Comparison of ENCODE assay signal across 38 cellular contexts in genomic region chr10:66148312-66148711, GRCh38.
"Had no signal": no experiment of that assay in that cellular context is flagged by ENCODE, and none has a peak within 500 bp of the region (broad histone marks: within the 10 kb centered on the region; RNA-seq: fewer than 3 reads in every experiment).

No MANE protein-coding gene starts in this region.

- H3K9me3 Mint-ChIP-seq: activated CD4-positive, alpha-beta memory T cell treated with anti-CD3 and anti-CD28 coated beads, Interleukin-2, amount 10 ng/mL, durations not matched to agents 7 days and 5 days; activated CD4-positive, alpha-beta T cell treated with anti-CD3 and anti-CD28 coated beads, Interleukin-2, amount 10 ng/mL, durations not matched to agents 7 days and 5 days; activated naive CD4-positive, alpha-beta T cell treated with anti-CD3 and anti-CD28 coated beads, Interleukin-2, amount 10 ng/mL, durations not matched to agents 7 days and 5 days; activated naive CD4-positive, alpha-beta T cell treated with anti-CD3 and anti-CD28 coated beads, Interleukin-2, amount 50 U/mL, for 24 hours; activated naive CD8-positive, alpha-beta T cell treated with anti-CD3 and anti-CD28 coated beads, Interleukin-2, amount 10 ng/mL, durations not matched to agents 7 days and 5 days; activated naive CD8-positive, alpha-beta T cell treated with anti-CD3 and anti-CD28 coated beads, Interleukin-2, amount 50 U/mL, for 24 hours; activated T-cell treated with anti-CD3 and anti-CD28 coated beads, Interleukin-2, amount 50 U/mL, for 24 hours; activated T-helper 2 cell treated with anti-CD3 and anti-CD28 coated beads, Interferon-gamma antibody, Interleukin-2, Interleukin-4, amounts not matched to agents 10 μg/mL and 5 μg/mL and 100 μg/mL, durations not matched to agents 14 hours and 24 hours and 36 hours; central memory CD8-positive, alpha-beta T cell; T-helper 1 cell treated with Interleukin-12 subunit alpha and Interleukin-12 subunit beta and Interleukin-4 antibody, amounts not matched to agents 30 μg/mL and 1 μg/mL, for 36 hours; T-helper 2 cell treated with Interferon-gamma antibody and Interleukin-4, amounts not matched to agents 5 μg/mL and 100 μg/mL, for 36 hours had no signal

- H3K27ac Mint-ChIP-seq: activated CD4-positive, alpha-beta memory T cell treated with anti-CD3 and anti-CD28 coated beads, Interleukin-2, amount 10 ng/mL, durations not matched to agents 7 days and 5 days; activated CD4-positive, alpha-beta T cell treated with anti-CD3 and anti-CD28 coated beads for 36 hours; activated CD4-positive, alpha-beta T cell treated with anti-CD3 and anti-CD28 coated beads, Interleukin-2, amount 10 ng/mL, durations not matched to agents 7 days and 5 days; activated CD8-positive, alpha-beta memory T cell treated with anti-CD3 and anti-CD28 coated beads, Interleukin-2, amount 10 ng/mL, durations not matched to agents 7 days and 5 days; activated CD8-positive, alpha-beta T cell treated with anti-CD3 and anti-CD28 coated beads, Interleukin-2, amount 10 ng/mL, durations not matched to agents 7 days and 5 days; activated naive CD4-positive, alpha-beta T cell treated with anti-CD3 and anti-CD28 coated beads, Interleukin-2, amount 10 ng/mL, durations not matched to agents 7 days and 5 days; activated naive CD4-positive, alpha-beta T cell treated with anti-CD3 and anti-CD28 coated beads, Interleukin-2, amount 50 U/mL, for 24 hours; activated naive CD8-positive, alpha-beta T cell; activated naive CD8-positive, alpha-beta T cell treated with anti-CD3 and anti-CD28 coated beads, Interleukin-2, amount 10 ng/mL, durations not matched to agents 7 days and 5 days; activated naive CD8-positive, alpha-beta T cell treated with anti-CD3 and anti-CD28 coated beads, Interleukin-2, amount 50 U/mL, for 24 hours; activated T-cell treated with anti-CD3 and anti-CD28 coated beads, Interleukin-2, amount 50 U/mL, for 24 hours; activated T-helper 2 cell treated with anti-CD3 and anti-CD28 coated beads, Interferon-gamma antibody, Interleukin-2, Interleukin-4, amounts not matched to agents 10 μg/mL and 5 μg/mL and 100 μg/mL, durations not matched to agents 14 hours and 24 hours and 36 hours; brain; T-helper 1 cell treated with Interleukin-12 subunit alpha and Interleukin-12 subunit beta and Interleukin-4 antibody, amounts not matched to agents 30 μg/mL and 1 μg/mL, for 36 hours; T-helper 2 cell treated with Interferon-gamma antibody and Interleukin-4, amounts not matched to agents 5 μg/mL and 100 μg/mL, for 36 hours; WTC11 had no signal

- H3K27me3 Mint-ChIP-seq: activated CD4-positive, alpha-beta memory T cell treated with anti-CD3 and anti-CD28 coated beads, Interleukin-2, amount 10 ng/mL, durations not matched to agents 7 days and 5 days; activated CD4-positive, alpha-beta T cell treated with anti-CD3 and anti-CD28 coated beads for 36 hours; activated CD4-positive, alpha-beta T cell treated with anti-CD3 and anti-CD28 coated beads, Interleukin-2, amount 10 ng/mL, durations not matched to agents 7 days and 5 days; activated CD8-positive, alpha-beta memory T cell treated with anti-CD3 and anti-CD28 coated beads, Interleukin-2, amount 10 ng/mL, durations not matched to agents 7 days and 5 days; activated naive CD4-positive, alpha-beta T cell treated with anti-CD3 and anti-CD28 coated beads, Interleukin-2, amount 10 ng/mL, durations not matched to agents 7 days and 5 days; activated naive CD4-positive, alpha-beta T cell treated with anti-CD3 and anti-CD28 coated beads, Interleukin-2, amount 50 U/mL, for 24 hours; activated naive CD8-positive, alpha-beta T cell; activated naive CD8-positive, alpha-beta T cell treated with anti-CD3 and anti-CD28 coated beads, Interleukin-2, amount 10 ng/mL, durations not matched to agents 7 days and 5 days; activated naive CD8-positive, alpha-beta T cell treated with anti-CD3 and anti-CD28 coated beads, Interleukin-2, amount 50 U/mL, for 24 hours; activated T-cell treated with anti-CD3 and anti-CD28 coated beads, Interleukin-2, amount 50 U/mL, for 24 hours; brain; central memory CD8-positive, alpha-beta T cell had no signal

- H3K27me3 ChIP-seq: ascending aorta, cardiac muscle cell had no signal

- ATAC-seq: activated CD4-positive, alpha-beta T cell treated with anti-CD3 and anti-CD28 coated beads for 36 hours; activated CD4-positive, CD25-positive, alpha-beta regulatory T cell treated with anti-CD3 and anti-CD28 coated beads, Interleukin-2, amount 50 U/mL, for 24 hours; activated CD8-positive, alpha-beta memory T cell treated with anti-CD3 and anti-CD28 coated beads, Interleukin-2, amount 10 ng/mL, durations not matched to agents 7 days and 5 days; activated CD8-positive, alpha-beta T cell treated with anti-CD3 and anti-CD28 coated beads, Interleukin-2, amount 10 ng/mL, durations not matched to agents 7 days and 5 days; activated naive CD8-positive, alpha-beta T cell treated with anti-CD3 and anti-CD28 coated beads, Interleukin-2, amount 50 U/mL, for 24 hours; WTC11 had no signal

- H3K4me1 ChIP-seq: ascending aorta had no signal

- H3K27ac ChIP-seq: ascending aorta, cardiac muscle cell, VCaP had no signal

- H3K9me3 ChIP-seq: ascending aorta had no signal

- H3K4me3 Mint-ChIP-seq: activated CD4-positive, alpha-beta memory T cell treated with anti-CD3 and anti-CD28 coated beads, Interleukin-2, amount 10 ng/mL, durations not matched to agents 7 days and 5 days; activated CD4-positive, alpha-beta T cell treated with anti-CD3 and anti-CD28 coated beads for 36 hours; activated CD4-positive, alpha-beta T cell treated with anti-CD3 and anti-CD28 coated beads, Interleukin-2, amount 10 ng/mL, durations not matched to agents 7 days and 5 days; activated CD8-positive, alpha-beta memory T cell treated with anti-CD3 and anti-CD28 coated beads, Interleukin-2, amount 10 ng/mL, durations not matched to agents 7 days and 5 days; activated CD8-positive, alpha-beta T cell treated with anti-CD3 and anti-CD28 coated beads, Interleukin-2, amount 10 ng/mL, durations not matched to agents 7 days and 5 days; activated naive CD4-positive, alpha-beta T cell treated with anti-CD3 and anti-CD28 coated beads, Interleukin-2, amount 10 ng/mL, durations not matched to agents 7 days and 5 days; activated naive CD4-positive, alpha-beta T cell treated with anti-CD3 and anti-CD28 coated beads, Interleukin-2, amount 50 U/mL, for 24 hours; activated naive CD8-positive, alpha-beta T cell; activated naive CD8-positive, alpha-beta T cell treated with anti-CD3 and anti-CD28 coated beads, Interleukin-2, amount 10 ng/mL, durations not matched to agents 7 days and 5 days; activated naive CD8-positive, alpha-beta T cell treated with anti-CD3 and anti-CD28 coated beads, Interleukin-2, amount 50 U/mL, for 24 hours; activated T-cell treated with anti-CD3 and anti-CD28 coated beads, Interleukin-2, amount 50 U/mL, for 24 hours; brain; central memory CD8-positive, alpha-beta T cell; T-helper 1 cell treated with Interleukin-12 subunit alpha and Interleukin-12 subunit beta and Interleukin-4 antibody, amounts not matched to agents 30 μg/mL and 1 μg/mL, for 36 hours; T-helper 2 cell treated with Interferon-gamma antibody and Interleukin-4, amounts not matched to agents 5 μg/mL and 100 μg/mL, for 36 hours; WTC11 had no signal

- H3K36me3 Mint-ChIP-seq: activated CD8-positive, alpha-beta memory T cell treated with anti-CD3 and anti-CD28 coated beads, Interleukin-2, amount 10 ng/mL, durations not matched to agents 7 days and 5 days; activated naive CD4-positive, alpha-beta T cell treated with anti-CD3 and anti-CD28 coated beads, Interleukin-2, amount 10 ng/mL, durations not matched to agents 7 days and 5 days; activated naive CD4-positive, alpha-beta T cell treated with anti-CD3 and anti-CD28 coated beads, Interleukin-2, amount 50 U/mL, for 24 hours; activated naive CD8-positive, alpha-beta T cell; activated naive CD8-positive, alpha-beta T cell treated with anti-CD3 and anti-CD28 coated beads, Interleukin-2, amount 10 ng/mL, durations not matched to agents 7 days and 5 days; brain; WTC11 had no signal

- H3K4me3 ChIP-seq: ascending aorta, cardiac muscle cell had no signal

- DNase-seq: activated CD4-positive, alpha-beta memory T cell treated with anti-CD3 and anti-CD28 coated beads, Interleukin-2, amount 10 ng/mL, durations not matched to agents 7 days and 5 days; activated CD4-positive, alpha-beta T cell treated with anti-CD3 and anti-CD28 coated beads for 1 hour; activated CD4-positive, alpha-beta T cell treated with anti-CD3 and anti-CD28 coated beads for 36 hours; activated CD4-positive, alpha-beta T cell treated with anti-CD3 and anti-CD28 coated beads for 48 hours; activated CD4-positive, alpha-beta T cell treated with anti-CD3 and anti-CD28 coated beads, Interleukin-2, amount 10 ng/mL, durations not matched to agents 7 days and 5 days; activated CD4-positive, alpha-beta T cell treated with anti-CD3 and anti-CD28 coated beads, Interleukin-2, amount 50 U/mL, for 48 hours; activated CD4-positive, CD25-positive, alpha-beta regulatory T cell; activated CD8-positive, alpha-beta memory T cell treated with anti-CD3 and anti-CD28 coated beads for 24 hours; activated CD8-positive, alpha-beta memory T cell treated with anti-CD3 and anti-CD28 coated beads, Interleukin-2, amount 10 ng/mL, durations not matched to agents 7 days and 5 days; activated CD8-positive, alpha-beta memory T cell treated with anti-CD3 and anti-CD28 coated beads, Interleukin-2, amount 50 U/mL, for 48 hours; activated CD8-positive, alpha-beta T cell treated with anti-CD3 and anti-CD28 coated beads, Interleukin-2, amount 10 ng/mL, durations not matched to agents 7 days and 5 days; activated effector memory CD4-positive, alpha-beta T cell treated with Interleukin-2 at 50 U/mL for 16 hours; activated gamma-delta T cell; activated naive CD4-positive, alpha-beta T cell treated with anti-CD3 and anti-CD28 coated beads, Interleukin-2, amount 10 ng/mL, durations not matched to agents 7 days and 5 days; activated naive CD4-positive, alpha-beta T cell treated with Interleukin-2 at 50 U/mL for 16 hours; activated naive CD8-positive, alpha-beta T cell treated with anti-CD3 and anti-CD28 coated beads, Interleukin-2, amount 10 ng/mL, durations not matched to agents 7 days and 5 days; activated naive CD8-positive, alpha-beta T cell treated with anti-CD3 and anti-CD28 coated beads, Interleukin-2, amount 50 U/mL, for 24 hours; activated T-cell treated with anti-CD3 and anti-CD28 coated beads, Interleukin-2, amount 50 U/mL, for 24 hours; activated T-cell treated with anti-CD3 and anti-CD28 coated beads, Interleukin-2, amount 50 U/mL, for 48 hours; amygdala; anterior cingulate cortex; caudate nucleus; cerebellar nuclear complex; T-helper 1 cell; T-helper 2 cell; T-helper 9 cell had no signal

- H3K36me3 ChIP-seq: ascending aorta, cardiac muscle cell had no signal

- H3K4me1 Mint-ChIP-seq: activated CD4-positive, alpha-beta memory T cell treated with anti-CD3 and anti-CD28 coated beads, Interleukin-2, amount 10 ng/mL, durations not matched to agents 7 days and 5 days; activated CD4-positive, alpha-beta T cell treated with anti-CD3 and anti-CD28 coated beads for 36 hours; activated CD4-positive, alpha-beta T cell treated with anti-CD3 and anti-CD28 coated beads, Interleukin-2, amount 10 ng/mL, durations not matched to agents 7 days and 5 days; activated CD8-positive, alpha-beta memory T cell treated with anti-CD3 and anti-CD28 coated beads, Interleukin-2, amount 10 ng/mL, durations not matched to agents 7 days and 5 days; activated naive CD4-positive, alpha-beta T cell treated with anti-CD3 and anti-CD28 coated beads, Interleukin-2, amount 10 ng/mL, durations not matched to agents 7 days and 5 days; activated naive CD4-positive, alpha-beta T cell treated with anti-CD3 and anti-CD28 coated beads, Interleukin-2, amount 50 U/mL, for 24 hours; activated naive CD8-positive, alpha-beta T cell treated with anti-CD3 and anti-CD28 coated beads, Interleukin-2, amount 10 ng/mL, durations not matched to agents 7 days and 5 days; activated naive CD8-positive, alpha-beta T cell treated with anti-CD3 and anti-CD28 coated beads, Interleukin-2, amount 50 U/mL, for 24 hours; brain; central memory CD8-positive, alpha-beta T cell; WTC11 had no signal
